Comparison of ENCODE assay signal across 20 cellular contexts in the genomic region with DNA sequence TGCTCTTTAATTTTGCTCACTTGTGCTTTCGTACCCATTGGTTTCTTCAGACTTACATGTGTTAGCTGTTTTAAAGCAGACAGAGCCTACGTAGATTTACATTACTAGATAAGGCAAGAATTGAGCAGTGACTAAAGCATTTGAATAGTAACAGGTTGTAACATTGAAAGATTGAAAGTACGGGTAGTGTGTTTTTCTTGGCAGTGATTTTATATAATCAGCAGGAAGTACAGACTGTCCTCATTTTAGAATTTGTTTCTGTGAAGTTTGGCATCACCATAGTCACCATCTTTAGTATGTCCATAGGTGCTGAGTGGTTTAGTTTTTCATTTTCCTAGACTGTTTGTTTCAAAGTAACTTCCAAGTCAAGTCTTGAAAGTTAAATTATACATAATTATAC. TPM values are rescaled to one million over a fixed set of nuclear protein-coding genes. Genes with fewer than 3 reads are reported as not detected.
DNase-seq lines count a peak whose midpoint lies in the region; ATAC-seq and TF ChIP-seq lines count a peak whose summit lies in the region.
"Had no signal": no experiment of that assay in that cellular context is flagged by ENCODE, and none has a peak within 500 bp of the region (broad histone marks: within the 10 kb centered on the region; RNA-seq: fewer than 3 reads in every experiment).

No MANE protein-coding gene starts in this region.

- peaks cover 6% of the 10 kb centered on the region for H3K79me2 ChIP-seq in GM23248 (ENCODE audit: insufficient read depth)

- CTCF ChIA-PET in activated CD4-positive, alpha-beta memory T cell treated with anti-CD3 and anti-CD28 coated beads for 36 hours (lab: Charles Lee): interaction anchor here (1.1 kb wide), 2 partner anchors 12 to 24 kb away, joined by 3 read pairs; no protein-coding TSS in a partner anchor
- CTCF ChIA-PET in activated CD4-positive, alpha-beta memory T cell treated with anti-CD3 and anti-CD28 coated beads, Interleukin-2, amount 10 ng/mL, durations not matched to agents 7 days and 5 days (lab: Charles Lee): no interaction called here

- TF ChIP-seq CTCF in mucosa of descending colon (IDR thresholded peaks at IDR 0.05) (no peak), suprapubic skin (IDR thresholded peaks at IDR 0.05) (no peak)

- no peaks in the 10 kb centered on the region for H3K36me3 ChIP-seq in mucosa of descending colon (ENCODE audit: low read depth)
- peaks cover 86% of the 10 kb centered on the region for H3K36me3 ChIP-seq in suprapubic skin
- peaks cover 77% of the 10 kb centered on the region for H3K36me3 ChIP-seq in GM23248 (ENCODE audit: low read depth)

- DNase-seq in activated CD4-positive, alpha-beta memory T cell treated with anti-CD3 and anti-CD28 coated beads for 36 hours: no peak
- no peak for DNase-seq in activated CD4-positive, alpha-beta memory T cell treated with anti-CD3 and anti-CD28 coated beads, Interleukin-2, amount 10 ng/mL, durations not matched to agents 7 days and 5 days
- DNase-seq in fibroblast of the conjunctiva (ENCODE audit: low read depth): peak; percentile 71
- DNase-seq in mucosa of descending colon: no peak
- no peak for DNase-seq in suprapubic skin (ENCODE audit: low spot score in 2 of 2)
- no peak for DNase-seq in GM23248
- no peak for DNase-seq in HPDE6-E6E7 (ENCODE audit: extremely low spot score)
- DNase-seq: 8988T; activated CD4-positive, alpha-beta T cell treated with anti-CD3 and anti-CD28 coated beads for 1 hour; activated naive CD4-positive, alpha-beta T cell treated with anti-CD3 and anti-CD28 coated beads for 36 hours; caudate nucleus; endodermal cell; naive B cell; NCI-H510A treated with DMSO at 0.1 percent for 48 hours; T-helper 9 cell; tibial artery had no signal

- H3K4me3 ChIP-seq in mucosa of descending colon: no peak overlapping the region
- H3K4me3 ChIP-seq in suprapubic skin: no peak overlapping the region
- no peak overlapping the region for H3K4me3 ChIP-seq in GM23248
- H3K4me3 ChIP-seq: SJSA1, tibial artery had no signal

- H3K27ac ChIP-seq in suprapubic skin (peak overlapping the region; percentile 66), GM23248 (no peak overlapping the region)
- H3K27ac ChIP-seq: HL-60, SJSA1, tibial artery had no signal

- ATAC-seq in mucosa of descending colon: peak; percentile 88
- ATAC-seq in GM18909 (IDR thresholded peaks at IDR 0.05; ENCODE audit: poor library complexity, unreplicated experiment): no peak

- intact Hi-C loops in activated CD4-positive, alpha-beta memory T cell treated with anti-CD3 and anti-CD28 coated beads for 36 hours (cut with micrococcal nuclease): no loop called here
- intact Hi-C loops in mucosa of descending colon (cut with DNase I, micrococcal nuclease): loop anchor here in 1 of 2 donors (5.0 kb wide), 1 partner anchor 124 kb away; no protein-coding TSS in a partner anchor

- H3K9me3 ChIP-seq in mucosa of descending colon: no peaks in the 10 kb centered on the region
- no peaks in the 10 kb centered on the region for H3K9me3 ChIP-seq in suprapubic skin
- no peaks in the 10 kb centered on the region for H3K9me3 ChIP-seq in GM23248 (ENCODE audit: low read depth)
- H3K9me3 ChIP-seq: SJSA1, tibial artery had no signal

- in situ Hi-C loops in GM23248 (cut with MboI): loop anchor here (10.0 kb wide), 1 partner anchor 271 kb away; no protein-coding TSS in a partner anchor

- WGBS in suprapubic skin: 56% methylated on average over 3 of the region's 3 CpGs
- 72 to 86% methylated on average over 3 of the region's 3 CpGs for WGBS in GM23248 (ENCODE audit: low coverage in 1 of 2, low lambda C conversion rate in 2 of 2, missing lambda C conversion rate in 2 of 2), 2 experiments

- H3K9me2 ChIP-seq in GM23248 (ENCODE audit: insufficient read depth): no peaks in the 10 kb centered on the region

- no peak for TF ChIP-seq POLR2A in suprapubic skin (IDR thresholded peaks at IDR 0.05)

- POLR2A ChIA-PET in activated CD4-positive, alpha-beta memory T cell treated with anti-CD3 and anti-CD28 coated beads for 36 hours (lab: Charles Lee): no interaction called here
- POLR2A ChIA-PET in activated CD4-positive, alpha-beta memory T cell treated with anti-CD3 and anti-CD28 coated beads, Interleukin-2, amount 10 ng/mL, durations not matched to agents 7 days and 5 days (lab: Charles Lee): interaction anchor here (1.2 kb wide), 1 partner anchor 13 kb away, joined by 3 read pairs; no protein-coding TSS in a partner anchor

- H3K4me1 ChIP-seq in mucosa of descending colon (ENCODE audit: low read depth) (peaks cover 11% of the 10 kb centered on the region), suprapubic skin (peaks cover 8% of the 10 kb centered on the region), GM23248 (ENCODE audit: insufficient read depth) (peaks cover 24% of the 10 kb centered on the region)
- H3K4me1 ChIP-seq: SJSA1 had no signal

- no peaks in the 10 kb centered on the region for H3K9me3 Mint-ChIP-seq in activated CD4-positive, alpha-beta memory T cell treated with anti-CD3 and anti-CD28 coated beads for 36 hours
- H3K9me3 Mint-ChIP-seq in activated CD4-positive, alpha-beta memory T cell treated with anti-CD3 and anti-CD28 coated beads, Interleukin-2, amount 10 ng/mL, durations not matched to agents 7 days and 5 days: no peaks in the 10 kb centered on the region
- H3K9me3 Mint-ChIP-seq: activated naive CD4-positive, alpha-beta T cell treated with anti-CD3 and anti-CD28 coated beads for 36 hours; CD14-positive monocyte; endodermal cell; naive B cell had no signal

- no peaks in the 10 kb centered on the region for H3K27me3 Mint-ChIP-seq in activated CD4-positive, alpha-beta memory T cell treated with anti-CD3 and anti-CD28 coated beads for 36 hours
- no peaks in the 10 kb centered on the region for H3K27me3 Mint-ChIP-seq in activated CD4-positive, alpha-beta memory T cell treated with anti-CD3 and anti-CD28 coated beads, Interleukin-2, amount 10 ng/mL, durations not matched to agents 7 days and 5 days
- H3K27me3 Mint-ChIP-seq: naive B cell had no signal

- no peaks in the 10 kb centered on the region for H4K20me1 ChIP-seq in GM23248 (ENCODE audit: insufficient read depth)

- H3K4me1 Mint-ChIP-seq in activated CD4-positive, alpha-beta memory T cell treated with anti-CD3 and anti-CD28 coated beads for 36 hours (ENCODE audit: low read depth): no peaks in the 10 kb centered on the region
- no peaks in the 10 kb centered on the region for H3K4me1 Mint-ChIP-seq in activated CD4-positive, alpha-beta memory T cell treated with anti-CD3 and anti-CD28 coated beads, Interleukin-2, amount 10 ng/mL, durations not matched to agents 7 days and 5 days
- H3K4me1 Mint-ChIP-seq: CD14-positive monocyte, naive B cell had no signal

- H2AFZ ChIP-seq in GM23248: no peak overlapping the region

- peak overlapping the region; percentile 15 for H3K27ac Mint-ChIP-seq in activated CD4-positive, alpha-beta memory T cell treated with anti-CD3 and anti-CD28 coated beads for 36 hours
- H3K27ac Mint-ChIP-seq in activated CD4-positive, alpha-beta memory T cell treated with anti-CD3 and anti-CD28 coated beads, Interleukin-2, amount 10 ng/mL, durations not matched to agents 7 days and 5 days: no peak overlapping the region
- H3K27ac Mint-ChIP-seq: activated naive CD4-positive, alpha-beta T cell treated with anti-CD3 and anti-CD28 coated beads for 36 hours; CD14-positive monocyte had no signal

- H3K9ac ChIP-seq in GM23248: no peak overlapping the region

- peak; percentile 52 for TF ChIP-seq EP300 in suprapubic skin (IDR thresholded peaks at IDR 0.05)

- no peaks in the 10 kb centered on the region for H3K27me3 ChIP-seq in suprapubic skin
- H3K27me3 ChIP-seq in GM23248 (replicated peaks; ENCODE audit: insufficient read depth): no peaks in the 10 kb centered on the region
- H3K27me3 ChIP-seq: SJSA1, tibial artery had no signal

- H3K36me3 Mint-ChIP-seq in activated CD4-positive, alpha-beta memory T cell treated with anti-CD3 and anti-CD28 coated beads for 36 hours: peaks cover 54% of the 10 kb centered on the region
- peaks cover 74% of the 10 kb centered on the region for H3K36me3 Mint-ChIP-seq in activated CD4-positive, alpha-beta memory T cell treated with anti-CD3 and anti-CD28 coated beads, Interleukin-2, amount 10 ng/mL, durations not matched to agents 7 days and 5 days (ENCODE audit: low read depth)

- peaks cover 44% of the 10 kb centered on the region for H3F3A ChIP-seq in GM23248 (ENCODE audit: insufficient read depth)

- no peak overlapping the region for H3K4me2 ChIP-seq in GM23248 (ENCODE audit: unreplicated experiment)

- no peak overlapping the region for H3K4me3 Mint-ChIP-seq in activated CD4-positive, alpha-beta memory T cell treated with anti-CD3 and anti-CD28 coated beads for 36 hours
- no peak overlapping the region for H3K4me3 Mint-ChIP-seq in activated CD4-positive, alpha-beta memory T cell treated with anti-CD3 and anti-CD28 coated beads, Interleukin-2, amount 10 ng/mL, durations not matched to agents 7 days and 5 days
- H3K4me3 Mint-ChIP-seq: activated naive CD4-positive, alpha-beta T cell treated with anti-CD3 and anti-CD28 coated beads for 36 hours; CD14-positive monocyte; endodermal cell; naive B cell had no signal

RNA-seq across cellular contexts. Expression of gene RTRAF, which starts 14.0 kb away (rescaled TPM):
- total RNA-seq in activated CD4-positive, alpha-beta memory T cell treated with anti-CD3 and anti-CD28 coated beads for 36 hours: 100 to 1,000 TPM; 222 to 238 TPM
- total RNA-seq in activated CD4-positive, alpha-beta memory T cell treated with anti-CD3 and anti-CD28 coated beads, Interleukin-2, amount 10 ng/mL, durations not matched to agents 7 days and 5 days: 100 to 1,000 TPM; 175 to 188 TPM
- total RNA-seq in mucosa of descending colon (100 to 1,000 TPM; 108 to 140 (median 131) TPM), suprapubic skin (10 to 100 TPM; 28.2 to 63.5 (median 54.4) TPM)
- total RNA-seq in GM23248 (2014; rRNA removed; shearing (Covaris generic)): 99.9 and 140 TPM in 2 replicates
- 257 and 270 TPM in 2 replicates for polyA plus RNA-seq in GM23248 (2016; fragmentation: Nextera tagmentation; extraction: Ambion mirVana)
